Comparison of ENCODE assay signal across 7 cellular contexts in the genomic region with DNA sequence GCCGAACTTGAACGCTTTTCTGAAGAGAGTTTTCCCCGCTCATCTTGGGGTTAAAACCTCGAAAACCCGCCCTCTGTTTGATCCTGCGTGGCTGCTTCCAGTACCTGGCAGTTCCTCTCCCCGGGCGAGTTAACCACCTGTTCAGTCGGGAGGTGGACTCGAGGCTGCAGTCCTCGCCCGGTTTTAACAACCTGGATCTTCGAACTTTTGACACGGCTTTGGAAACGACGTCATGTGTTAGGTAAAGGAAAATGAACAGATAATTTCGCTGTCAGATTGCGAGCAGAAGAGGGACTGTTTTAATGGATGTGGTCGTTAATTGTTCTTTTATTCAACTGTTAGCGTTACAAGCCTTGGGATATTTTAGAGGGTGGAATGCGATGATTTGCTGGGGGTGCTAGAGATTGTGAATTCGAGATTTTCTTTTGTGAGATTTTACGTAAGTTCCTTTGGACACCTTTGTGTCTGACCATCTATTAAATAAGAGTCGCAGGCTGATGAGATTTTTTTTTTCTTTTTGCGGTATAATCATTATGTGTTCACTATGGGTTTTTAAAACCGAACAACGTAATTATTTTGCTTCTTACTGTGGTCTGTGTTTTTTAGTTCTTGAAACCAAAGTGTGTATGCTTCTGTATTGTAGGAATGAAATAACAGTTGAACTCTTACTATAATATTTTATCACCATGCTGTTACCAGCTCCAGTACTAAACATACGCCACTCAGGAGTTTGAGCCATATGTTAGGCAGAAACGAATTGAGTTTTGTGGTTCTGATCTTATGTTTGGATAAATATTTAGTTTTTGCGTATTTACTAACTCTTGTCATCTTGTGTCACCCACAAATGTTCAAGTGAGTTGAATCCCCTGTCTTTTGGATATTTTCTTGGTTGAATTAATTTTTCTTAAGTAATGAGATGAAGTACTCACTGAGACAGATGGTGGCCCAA. TPM values are rescaled to one million over a fixed set of nuclear protein-coding genes. Genes with fewer than 3 reads are reported as not detected.
DNase-seq lines count a peak whose midpoint lies in the region; ATAC-seq, FAIRE-seq and TF ChIP-seq lines count a peak whose summit lies in the region.

No MANE protein-coding gene starts in this region.

- no peak for TF ChIP-seq CTCF in GM06990 (IDR thresholded peaks at IDR 0.05; ENCODE audit: insufficient read depth, low read length, poor library complexity, severe bottlenecking)
- TF ChIP-seq CTCF in K562 (IDR thresholded peaks at IDR 0.05 in 2 of 3, conservative IDR thresholded peaks at IDR 0.05 in 1 of 3; ENCODE audit: insufficient read depth in 2 of 3, low read depth in 1 of 3, low read length in 3 of 3): no peak
- TF ChIP-seq CTCF in keratinocyte (optimal IDR thresholded peaks at IDR 0.05 in 1 of 3, IDR thresholded peaks at IDR 0.05 in 1 of 3, conservative IDR thresholded peaks at IDR 0.05 in 1 of 3; ENCODE audit: extremely low read depth in 1 of 3, insufficient read depth in 2 of 3, low read length in 3 of 3): no peak

- H3K27ac Mint-ChIP-seq in stimulated activated effector memory CD8-positive, alpha-beta T cell treated with anti-CD3 and anti-CD28 coated beads, Interleukin-12 subunit alpha, Interleukin-12 subunit beta, amount 100 ng/mL, for 72 hours: peak overlapping the region; percentile 95

- H3K27me3 ChIP-seq in GM06990 (replicated peaks; ENCODE audit: control insufficient read depth, insufficient read depth, low read length) (no peaks in the 10 kb centered on the region), GM23248 (replicated peaks; ENCODE audit: insufficient read depth) (no peaks in the 10 kb centered on the region), K562 (ENCODE audit: control insufficient read depth in 2 of 2, insufficient read depth in 2 of 2, low read length in 2 of 2) (no peaks in the 10 kb centered on the region), keratinocyte (ENCODE audit: control insufficient read depth, extremely low read depth, insufficient read depth, low read length) (no peaks in the 10 kb centered on the region)

- TF ChIP-seq RAD21 in K562 (CRISPR knock-in tag; conservative IDR thresholded peaks at IDR 0.05 in 1 of 2, IDR thresholded peaks at IDR 0.05 in 1 of 2): no peak

- FAIRE-seq in K562 (lab: Jason Lieb, UNC) (peak; percentile 62), keratinocyte (lab: Jason Lieb, UNC) (peak; percentile 58)

- ATAC-seq in K562 (peak; percentile 6; the same call in 2 of the 3 replicates), GM18858 (IDR thresholded peaks at IDR 0.05; ENCODE audit: unreplicated experiment) (no peak)
- no peak for ATAC-seq in stimulated activated effector memory CD8-positive, alpha-beta T cell treated with anti-CD3 and anti-CD28 coated beads, Interleukin-12 subunit alpha, Interleukin-12 subunit beta, amount 100 ng/mL, for 72 hours

- POLR2A ChIA-PET in K562 (lab: Yijun Ruan, JAX): interaction anchor here (0.6 to 1.9 kb wide), 5 partner anchors 9 to 273 kb away, joined by 3 to 4 read pairs (median 3); no protein-coding TSS in a partner anchor

- peaks cover 4% of the 10 kb centered on the region for H3K9me3 ChIP-seq in GM23248 (ENCODE audit: low read depth)
- peaks cover 8% of the 10 kb centered on the region; the same call in 1 of the 2 replicates for H3K9me3 ChIP-seq in K562 (replicated peaks; ENCODE audit: control insufficient read depth, insufficient read depth, low read depth, low read length)
- H3K9me3 ChIP-seq in keratinocyte (ENCODE audit: control insufficient read depth, low read depth, low read length): peaks cover 6% of the 10 kb centered on the region

- intact Hi-C loops in K562 (cut with micrococcal nuclease): loop anchor here (5.0 kb wide), 1 partner anchor 85 kb away; no protein-coding TSS in a partner anchor

- CTCF ChIA-PET in K562 (lab: Yijun Ruan, JAX; ENCODE audit: low intra/inter-chr PET ratio): no interaction called here

- 1 to 2% methylated on average over 27 to 30 of the region's 30 CpGs for WGBS in GM23248 (ENCODE audit: low coverage in 1 of 2, low lambda C conversion rate in 2 of 2, missing lambda C conversion rate in 2 of 2), 2 experiments
- WGBS in K562 (ENCODE audit: insufficient coverage, low coverage, missing lambda C conversion rate): 1% methylated on average over 22 of the region's 30 CpGs

- in situ Hi-C loops in GM23248 (cut with MboI): no loop called here
- in situ Hi-C loops in K562 (cut with MboI): no loop called here

- DNase-seq in GM06990 (ENCODE audit: extremely low read depth, insufficient read length): no peak
- peak; percentile 40 for DNase-seq in GM23248
- DNase-seq in NCI-H187 treated with DMSO at 0.1 percent for 48 hours (lab: John Stamatoyannopoulos, UW): peak; percentile 55
- peak in 1 of 4 experiments; percentile 19 for DNase-seq in K562 (ENCODE audit: extremely low read depth in 1 of 4, low spot score in 3 of 4)
- no peak for DNase-seq in keratinocyte (ENCODE audit: low read depth, low spot score)
- no peak for DNase-seq in stimulated activated effector memory CD8-positive, alpha-beta T cell treated with anti-CD3 and anti-CD28 coated beads, Interleukin-12 subunit alpha, Interleukin-12 subunit beta, amount 100 ng/mL, for 72 hours (ENCODE audit: low spot score in 2 of 2)

- H3K4me1 Mint-ChIP-seq in stimulated activated effector memory CD8-positive, alpha-beta T cell treated with anti-CD3 and anti-CD28 coated beads, Interleukin-12 subunit alpha, Interleukin-12 subunit beta, amount 100 ng/mL, for 72 hours: peaks cover 31% of the 10 kb centered on the region

- H3K4me3 ChIP-seq in GM06990 (replicated peaks; ENCODE audit: low read depth, low read length) (peak overlapping the region; percentile 95), GM23248 (peak overlapping the region; percentile 91), K562 (peak overlapping the region; percentile 68), keratinocyte (ENCODE audit: control insufficient read depth in 2 of 3, extremely low read depth in 1 of 3, insufficient read depth in 2 of 3, low read depth in 1 of 3, low read length in 3 of 3) (peak overlapping the region; percentile 56 to 93 (median 81))

- H3K4me2 ChIP-seq in GM23248 (ENCODE audit: unreplicated experiment) (peak overlapping the region; percentile 91), K562 (ENCODE audit: insufficient read depth, low read length) (peak overlapping the region; percentile 81), keratinocyte (ENCODE audit: control insufficient read depth, extremely low read depth, insufficient read depth, low read depth, low read length) (peak overlapping the region; percentile 92)

- BruUV-seq in K562 (replicated peaks; lab: Mats Ljungman, UMichigan): TSS peak; percentile 48

- H2AFZ ChIP-seq in GM23248 (peak overlapping the region; percentile 98), K562 (ENCODE audit: low read depth, low read length) (peak overlapping the region; percentile 88), keratinocyte (ENCODE audit: control insufficient read depth, low read length) (peak overlapping the region; percentile 51)

- H3K79me2 ChIP-seq in GM23248 (ENCODE audit: insufficient read depth): peaks cover 63% of the 10 kb centered on the region
- H3K79me2 ChIP-seq in K562 (ENCODE audit: control insufficient read depth, insufficient read depth, low read length): peaks cover 55% of the 10 kb centered on the region
- H3K79me2 ChIP-seq in keratinocyte (ENCODE audit: control insufficient read depth, insufficient read depth, low read length): peaks cover 39% of the 10 kb centered on the region

- H3K9me1 ChIP-seq in K562 (ENCODE audit: control insufficient read depth, insufficient read depth, low read length) (no peaks in the 10 kb centered on the region), keratinocyte (ENCODE audit: control insufficient read depth, extremely low read depth, insufficient read depth, low read length) (no peaks in the 10 kb centered on the region)

- peak overlapping the region; percentile 82 for H3K4me3 Mint-ChIP-seq in stimulated activated effector memory CD8-positive, alpha-beta T cell treated with anti-CD3 and anti-CD28 coated beads, Interleukin-12 subunit alpha, Interleukin-12 subunit beta, amount 100 ng/mL, for 72 hours

- H3K36me3 ChIP-seq in GM06990 (ENCODE audit: control insufficient read depth, insufficient read depth, low read length): no peaks in the 10 kb centered on the region
- H3K36me3 ChIP-seq in GM23248 (ENCODE audit: low read depth): no peaks in the 10 kb centered on the region
- no peaks in the 10 kb centered on the region; the same call in 2 of the 3 replicates for H3K36me3 ChIP-seq in K562 (ENCODE audit: control insufficient read depth, insufficient read depth, low read length)
- no peaks in the 10 kb centered on the region for H3K36me3 ChIP-seq in keratinocyte (ENCODE audit: control insufficient read depth in 2 of 2, extremely low read depth in 1 of 2, insufficient read depth in 2 of 2, low read length in 2 of 2)

- H4K20me1 ChIP-seq in GM23248 (ENCODE audit: insufficient read depth) (no peaks in the 10 kb centered on the region), K562 (replicated peaks; ENCODE audit: control insufficient read depth, insufficient read depth, low read length) (no peaks in the 10 kb centered on the region), keratinocyte (ENCODE audit: control insufficient read depth, extremely low read depth, insufficient read depth, low read length) (no peaks in the 10 kb centered on the region)

- peaks cover 33% of the 10 kb centered on the region for H3F3A ChIP-seq in GM23248 (ENCODE audit: insufficient read depth)

- H3K9me2 ChIP-seq in GM23248 (ENCODE audit: insufficient read depth): no peaks in the 10 kb centered on the region

- no peak for TF ChIP-seq POLR2A in K562 (conservative IDR thresholded peaks at IDR 0.05)

- H3K36me3 Mint-ChIP-seq in stimulated activated effector memory CD8-positive, alpha-beta T cell treated with anti-CD3 and anti-CD28 coated beads, Interleukin-12 subunit alpha, Interleukin-12 subunit beta, amount 100 ng/mL, for 72 hours: peaks cover 23% of the 10 kb centered on the region

- H3K27ac ChIP-seq in GM23248 (peak overlapping the region; percentile 91), K562 (ENCODE audit: extremely low read depth, low read depth, low read length) (peak overlapping the region; percentile 95), keratinocyte (ENCODE audit: control insufficient read depth, insufficient read depth, low read length) (peak overlapping the region; percentile 55)

- peaks cover 21% of the 10 kb centered on the region for H3K9me3 Mint-ChIP-seq in stimulated activated effector memory CD8-positive, alpha-beta T cell treated with anti-CD3 and anti-CD28 coated beads, Interleukin-12 subunit alpha, Interleukin-12 subunit beta, amount 100 ng/mL, for 72 hours

- TF ChIP-seq EP300 in K562 (IDR thresholded peaks at IDR 0.05; ENCODE audit: low read length): no peak

- H3K9ac ChIP-seq in GM23248 (peak overlapping the region; percentile 90), K562 (ENCODE audit: insufficient read depth in 1 of 2, low read depth in 2 of 2, low read length in 2 of 2) (peak overlapping the region; percentile 77 to 92), keratinocyte (ENCODE audit: control insufficient read depth, extremely low read depth, insufficient read depth, low read length) (peak overlapping the region; percentile 88)

- H3K4me1 ChIP-seq in GM23248 (ENCODE audit: insufficient read depth) (peaks cover 34% of the 10 kb centered on the region), K562 (replicated peaks in 1 of 2; ENCODE audit: control insufficient read depth in 2 of 2, insufficient read depth in 2 of 2, low read length in 2 of 2) (peaks cover 4 to 8% of the 10 kb centered on the region in 2 experiments; a peak in 2 of 5 replicates), keratinocyte (ENCODE audit: control insufficient read depth, extremely low read depth, insufficient read depth, low read length) (peaks cover 18% of the 10 kb centered on the region)

- dilution Hi-C loops in keratinocyte (cut with MboI; ENCODE audit: extremely low pct_ligation_motif_present, low sequenced_read_pairs): no loop called here

RNA-seq across cellular contexts. Expression of gene FNDC3A, which starts 1.2 kb away (rescaled TPM):
- total RNA-seq in GM23248 (2014; rRNA removed; shearing (Covaris generic)): 41.4 and 50.4 TPM in 2 replicates
- polyA plus RNA-seq in GM23248 (2016; fragmentation: Nextera tagmentation; extraction: Ambion mirVana) (19.5 and 20.0 TPM in 2 replicates), K562 (2011; rRNA removed) (18.9 and 22.0 TPM in 2 replicates), K562 (2014; fragmentation: Illumina TruSeq; extraction: Trizol) (12.6 and 16.7 TPM in 2 replicates), K562 (2014; fragmentation: Nextera tagmentation; extraction: Ambion mirVana) (1 to 10 TPM; 4.1 to 5.9 TPM), K562 (2014; rRNA removed) (10.4 and 11.2 TPM in 2 replicates), keratinocyte (21.2 to 28.4 TPM (median 21.7 TPM) in 3 replicates)
- 25.8 and 55.1 TPM in 2 replicates for total RNA-seq in K562 (2011; cell fraction: chromatin; rRNA removed; ENCODE audit: low replicate concordance)
- total RNA-seq in K562 (2011; cell fraction: nucleolus; rRNA removed): 9.5 and 12.5 TPM in 2 replicates
- 21.5 and 32.2 TPM in 2 replicates for total RNA-seq in K562 (2011; cell fraction: nucleoplasm; rRNA removed)
- total RNA-seq in K562 (2014; rRNA removed) (8.3 TPM in 2 replicates), K562 (2014; rRNA removed; fragmentation: Illumina TruSeq; extraction: Trizol) (17.0 and 19.1 TPM in 2 replicates), K562 (2015; rRNA removed; fragmentation: Illumina TruSeq; extraction: Trizol) (18.2 and 21.4 TPM in 2 replicates), K562 (2021) (13.5 TPM in 2 replicates)
- polyA plus RNA-seq in K562 (2011; cell fraction: cytosol; rRNA removed): 7.2 and 12.3 TPM in 2 replicates
- 17.2 and 24.4 TPM in 2 replicates for polyA plus RNA-seq in K562 (2011; cell fraction: nucleus; rRNA removed)
- 9.7 and 17.6 TPM in 2 replicates for polyA plus RNA-seq in K562 (2012)
- polyA minus RNA-seq in K562 (2011; rRNA and poly(A)+ RNA removed): 44.8 and 45.6 TPM in 2 replicates
- 9.2 and 11.3 TPM in 2 replicates for polyA minus RNA-seq in K562 (2011; cell fraction: cytosol; rRNA and poly(A)+ RNA removed)
- polyA minus RNA-seq in K562 (2011; cell fraction: nucleus; rRNA and poly(A)+ RNA removed): 15.2 and 27.9 TPM in 2 replicates
- polyA plus RNA-seq in keratinocyte (2011; ENCODE audit: low read depth): 5.3 TPM
- polyA plus RNA-seq in keratinocyte (2011; cell fraction: cytosol; rRNA removed): 11.3 and 24.8 TPM in 2 replicates
- polyA plus RNA-seq in keratinocyte (2011; cell fraction: nucleus; rRNA removed): 27.6 and 33.8 TPM in 2 replicates
- polyA plus RNA-seq in keratinocyte (2012; ENCODE audit: low replicate concordance): 5.8 and 13.6 TPM in 2 replicates
- 31.6 to 55.8 TPM (median 49.2 TPM) in 3 replicates for polyA minus RNA-seq in keratinocyte
- 15.5 TPM for polyA minus RNA-seq in keratinocyte (2011; cell fraction: cytosol; rRNA and poly(A)+ RNA removed)
- polyA minus RNA-seq in keratinocyte (2011; cell fraction: nucleus; rRNA and poly(A)+ RNA removed): 23.8 and 48.2 TPM in 2 replicates

Comparison
In these comparisons a context has a peak if more than half of its experiments do, and no peak if none do; other contexts are left out.
1. DNase-seq: peak in GM23248 (single experiment) and NCI-H187 treated with DMSO at 0.1 percent for 48 hours (single experiment); none in GM06990 (single experiment), keratinocyte (single experiment) and stimulated activated effector memory CD8-positive, alpha-beta T cell treated with anti-CD3 and anti-CD28 coated beads, Interleukin-12 subunit alpha, Interleukin-12 subunit beta, amount 100 ng/mL, for 72 hours (0 of 2).
2. Peak in every context shown above with its lines, with median percentiles within 50 percentile points of each other: H3K4me3 ChIP-seq, H2AFZ ChIP-seq, H3K27ac ChIP-seq, H3K4me2 ChIP-seq and H3K9ac ChIP-seq.